22 cellular contexts compared by ENCODE assay signal in genomic region chr19:48958006-48958405, GRCh38. TPM values are rescaled to one million over a fixed set of nuclear protein-coding genes. Genes with fewer than 3 reads are reported as not detected.
"Had no signal": no experiment of that assay in that cellular context is flagged by ENCODE, and none has a peak within 500 bp of the region (broad histone marks: within the 10 kb centered on the region; RNA-seq: fewer than 3 reads in every experiment).

No MANE protein-coding gene starts in this region.

- H3K4me3 ChIP-seq: body of pancreas, dorsolateral prefrontal cortex, lower lobe of right lung, spleen, testis, upper lobe of right lung had no signal

- FAIRE-seq: frontal cortex, keratinocyte had no signal

- H3K27me3 ChIP-seq: body of pancreas, dorsolateral prefrontal cortex, spleen, testis, upper lobe of right lung had no signal

- ATAC-seq: body of pancreas; lower lobe of right lung; naive thymus-derived CD8-positive, alpha-beta T cell; SK-N-SH treated with all-trans-retinoic acid at 6 μM for 48 hours; stimulated activated memory B cell treated with anti-CD40 and anti-IgM and Interleukin-4, amounts not matched to agents 10 μg/mL and 1 μg/mL and 100 μg/mL, for 72 hours; upper lobe of right lung had no signal

- H3K9me3 Mint-ChIP-seq: naive thymus-derived CD8-positive, alpha-beta T cell; stimulated activated memory B cell treated with anti-CD40 and anti-IgM and Interleukin-4, amounts not matched to agents 10 μg/mL and 1 μg/mL and 100 μg/mL, for 72 hours had no signal

- H3K4me3 Mint-ChIP-seq: stimulated activated memory B cell treated with anti-CD40 and anti-IgM and Interleukin-4, amounts not matched to agents 10 μg/mL and 1 μg/mL and 100 μg/mL, for 72 hours had no signal

- H3K27me3 Mint-ChIP-seq: naive thymus-derived CD8-positive, alpha-beta T cell; stimulated activated memory B cell treated with anti-CD40 and anti-IgM and Interleukin-4, amounts not matched to agents 10 μg/mL and 1 μg/mL and 100 μg/mL, for 72 hours had no signal

- H3K9me3 ChIP-seq: body of pancreas, lower lobe of right lung, spleen, testis, upper lobe of right lung had no signal

- DNase-seq: activated CD4-positive, alpha-beta T cell treated with anti-CD3 and anti-CD28 coated beads for 48 hours; activated naive CD4-positive, alpha-beta T cell treated with anti-CD3 and anti-CD28 coated beads, Interleukin-2, amount 50 U/mL, for 16 hours; activated T-cell treated with anti-CD3 and anti-CD28 coated beads for 4 hours; amniotic stem cell; body of pancreas; dorsolateral prefrontal cortex; erythroblast; hypothalamus; lower lobe of right lung; naive thymus-derived CD8-positive, alpha-beta T cell; occipital lobe; posterior cingulate gyrus; spleen; stimulated activated CD4-positive, alpha-beta T cell treated with anti-CD3 and anti-CD28 coated beads, Interleukin-4, amount 100 ng/mL, for 4 hours; testis; upper lobe of right lung had no signal

- H3K27ac ChIP-seq: body of pancreas, dorsolateral prefrontal cortex, lower lobe of right lung, testis, upper lobe of right lung had no signal

- H3K27ac Mint-ChIP-seq: stimulated activated memory B cell treated with anti-CD40 and anti-IgM and Interleukin-4, amounts not matched to agents 10 μg/mL and 1 μg/mL and 100 μg/mL, for 72 hours had no signal

RNA-seq across cellular contexts. Expression of gene DHDH, which starts 24.5 kb away (rescaled TPM):
- total RNA-seq: body of pancreas; cardiac septum; frontal cortex; occipital lobe; T-helper 1 cell treated with Interleukin-12 subunit alpha and Interleukin-12 subunit beta and Interleukin-4 antibody, amounts not matched to agents 30 ng/mL and 1 ng/mL, for 36 hours had no signal
